22 cellular contexts compared by ENCODE assay signal in the genomic region with DNA sequence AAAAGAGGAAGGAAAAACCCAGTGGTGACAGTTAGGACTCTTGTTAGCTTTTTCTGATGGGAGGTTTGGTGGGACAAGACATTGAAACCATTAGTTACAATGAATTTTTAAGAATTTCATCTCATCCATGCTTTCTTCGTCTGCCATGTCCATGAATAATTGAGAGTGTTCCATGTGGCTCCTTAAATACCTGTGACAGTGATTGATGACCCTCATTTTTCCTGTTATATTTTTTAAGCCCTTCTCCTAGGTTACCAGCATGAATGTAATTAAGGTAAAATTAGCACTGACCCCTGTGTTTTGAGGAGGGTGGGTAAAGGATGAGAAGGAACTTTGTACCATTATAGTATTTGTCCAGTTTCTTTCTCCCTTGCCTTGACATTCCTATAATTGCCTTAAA.
"Had no signal": no experiment of that assay in that cellular context is flagged by ENCODE, and none has a peak within 500 bp of the region (broad histone marks: within the 10 kb centered on the region; RNA-seq: fewer than 3 reads in every experiment).

No MANE protein-coding gene starts in this region.

- H3K4me3 ChIP-seq: coronary artery, esophagus muscularis mucosa, gastroesophageal sphincter, ovary, smooth muscle cell, suprapubic skin, thyroid gland, upper lobe of right lung, vagina had no signal

- DNase-seq: effector memory CD4-positive, alpha-beta T cell; glutamatergic neuron; islet precursor cell; mammary epithelial cell; natural killer cell; nucleus accumbens; ovary; right cardiac atrium; stimulated activated CD4-positive, alpha-beta T cell treated with anti-CD3 and anti-CD28 coated beads, Interleukin-2, amount 100 ng/mL, for 48 hours; stimulated activated naive CD8-positive, alpha-beta T cell treated with anti-CD3 and anti-CD28 coated beads, Interleukin-15, Interleukin-2, amounts not matched to agents 100 U/mL and 50 U/mL, for 24 hours; thyroid gland; upper lobe of right lung had no signal

- H3K4me3 Mint-ChIP-seq: natural killer cell, neural crest cell had no signal

- H3K27ac Mint-ChIP-seq: progenitor cell of endocrine pancreas had no signal

- H3K27me3 ChIP-seq: esophagus muscularis mucosa, gastroesophageal sphincter, ovary, suprapubic skin, thyroid gland, upper lobe of right lung, vagina had no signal

- H3K27me3 Mint-ChIP-seq: progenitor cell of endocrine pancreas had no signal

- H3K9me3 Mint-ChIP-seq: natural killer cell, neural crest cell had no signal

- ATAC-seq: gastroesophageal sphincter; left lobe of liver; natural killer cell; right cardiac atrium; stimulated activated naive CD8-positive, alpha-beta T cell treated with anti-CD3 and anti-CD28 coated beads, Interleukin-15, Interleukin-2, amounts not matched to agents 100 U/mL and 50 U/mL, for 24 hours; upper lobe of right lung had no signal

- H3K27ac ChIP-seq: coronary artery, epithelial cell of prostate, esophagus muscularis mucosa, gastroesophageal sphincter, ovary, suprapubic skin, thyroid gland, upper lobe of right lung, vagina had no signal
